Comparison of ENCODE assay signal across 1 cellular context in the genomic region with DNA sequence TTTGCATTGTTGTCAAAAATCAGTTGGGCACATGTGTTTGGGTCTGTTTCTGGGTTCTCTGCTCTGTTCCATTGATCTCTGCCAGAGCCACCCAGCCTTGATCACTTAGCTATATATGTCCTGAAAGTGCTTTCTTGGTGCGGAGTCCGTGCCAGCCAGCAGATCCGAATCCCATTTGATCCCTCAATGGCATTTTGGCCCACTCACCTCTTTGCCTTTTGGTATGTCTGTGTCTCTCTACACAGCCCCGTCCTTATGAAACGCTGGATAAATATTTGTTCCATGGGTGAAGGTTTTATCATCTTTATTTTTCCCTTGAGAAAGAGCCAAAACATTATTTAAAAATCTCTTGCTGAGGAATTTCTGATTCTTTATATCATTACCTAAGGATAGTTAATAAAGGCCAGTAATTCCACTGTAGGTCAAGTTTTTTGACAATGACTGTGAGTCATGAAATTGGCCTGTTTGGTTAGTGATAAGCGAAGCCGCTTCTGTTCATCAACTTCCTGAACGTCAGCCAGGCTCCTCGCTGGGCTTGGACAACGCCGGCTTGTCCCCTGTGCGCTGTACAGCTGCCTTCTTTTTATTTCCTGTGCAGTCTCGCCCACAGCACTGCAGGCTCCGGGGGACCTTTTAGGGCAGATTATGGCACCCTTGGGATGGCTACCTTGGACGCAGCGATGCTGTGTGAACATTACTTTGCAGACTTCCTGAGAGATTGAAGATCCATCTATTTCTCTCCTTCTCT.
TF ChIP-seq lines count a peak whose summit lies in the region.

No MANE protein-coding gene starts in this region.

TF ChIP-seq in HepG2, 621 proteins besides CTCF, POLR2A, EP300 and RAD21 (continued from another document and continues in another):
- TF ChIP-seq ZNF790 (CRISPR knock-in tag; IDR thresholded peaks at IDR 0.05; ENCODE audit: borderline replicate concordance), result no peak
- TF ChIP-seq SALL2 (CRISPR knock-in tag; IDR thresholded peaks at IDR 0.05), result 0 out of 2 replicates have a peak, but pooled peaks have one; percentile 39
- TF ChIP-seq, protein P1, sequence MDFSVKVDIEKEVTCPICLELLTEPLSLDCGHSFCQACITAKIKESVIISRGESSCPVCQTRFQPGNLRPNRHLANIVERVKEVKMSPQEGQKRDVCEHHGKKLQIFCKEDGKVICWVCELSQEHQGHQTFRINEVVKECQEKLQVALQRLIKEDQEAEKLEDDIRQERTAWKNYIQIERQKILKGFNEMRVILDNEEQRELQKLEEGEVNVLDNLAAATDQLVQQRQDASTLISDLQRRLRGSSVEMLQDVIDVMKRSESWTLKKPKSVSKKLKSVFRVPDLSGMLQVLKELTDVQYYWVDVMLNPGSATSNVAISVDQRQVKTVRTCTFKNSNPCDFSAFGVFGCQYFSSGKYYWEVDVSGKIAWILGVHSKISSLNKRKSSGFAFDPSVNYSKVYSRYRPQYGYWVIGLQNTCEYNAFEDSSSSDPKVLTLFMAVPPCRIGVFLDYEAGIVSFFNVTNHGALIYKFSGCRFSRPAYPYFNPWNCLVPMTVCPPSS (IDR thresholded peaks at IDR 0.05), result no peak
- TF ChIP-seq, protein P2, sequence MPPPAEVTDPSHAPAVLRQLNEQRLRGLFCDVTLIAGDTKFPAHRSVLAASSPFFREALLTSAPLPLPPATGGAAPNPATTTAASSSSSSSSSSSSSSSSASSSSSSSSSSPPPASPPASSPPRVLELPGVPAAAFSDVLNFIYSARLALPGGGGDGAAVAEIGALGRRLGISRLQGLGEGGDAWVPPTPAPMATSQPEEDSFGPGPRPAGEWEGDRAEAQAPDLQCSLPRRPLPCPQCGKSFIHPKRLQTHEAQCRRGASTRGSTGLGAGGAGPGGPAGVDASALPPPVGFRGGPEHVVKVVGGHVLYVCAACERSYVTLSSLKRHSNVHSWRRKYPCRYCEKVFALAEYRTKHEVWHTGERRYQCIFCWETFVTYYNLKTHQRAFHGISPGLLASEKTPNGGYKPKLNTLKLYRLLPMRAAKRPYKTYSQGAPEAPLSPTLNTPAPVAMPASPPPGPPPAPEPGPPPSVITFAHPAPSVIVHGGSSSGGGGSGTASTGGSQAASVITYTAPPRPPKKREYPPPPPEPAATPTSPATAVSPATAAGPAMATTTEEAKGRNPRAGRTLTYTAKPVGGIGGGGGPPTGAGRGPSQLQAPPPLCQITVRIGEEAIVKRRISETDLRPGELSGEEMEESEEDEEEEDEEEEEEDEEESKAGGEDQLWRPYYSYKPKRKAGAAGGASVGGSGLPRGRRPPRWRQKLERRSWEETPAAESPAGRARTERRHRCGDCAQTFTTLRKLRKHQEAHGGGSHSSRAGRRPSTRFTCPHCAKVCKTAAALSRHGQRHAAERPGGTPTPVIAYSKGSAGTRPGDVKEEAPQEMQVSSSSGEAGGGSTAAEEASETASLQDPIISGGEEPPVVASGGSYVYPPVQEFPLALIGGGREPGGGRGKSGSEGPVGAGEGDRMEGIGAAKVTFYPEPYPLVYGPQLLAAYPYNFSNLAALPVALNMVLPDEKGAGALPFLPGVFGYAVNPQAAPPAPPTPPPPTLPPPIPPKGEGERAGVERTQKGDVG (CRISPR knock-in tag; IDR thresholded peaks at IDR 0.05; ENCODE audit: borderline replicate concordance), result no peak
- TF ChIP-seq GATA4 (IDR thresholded peaks at IDR 0.05; ENCODE audit: borderline replicate concordance, low read depth), result peak; percentile 70; the same call in 1 of the 2 replicates
- TF ChIP-seq, protein P3, sequence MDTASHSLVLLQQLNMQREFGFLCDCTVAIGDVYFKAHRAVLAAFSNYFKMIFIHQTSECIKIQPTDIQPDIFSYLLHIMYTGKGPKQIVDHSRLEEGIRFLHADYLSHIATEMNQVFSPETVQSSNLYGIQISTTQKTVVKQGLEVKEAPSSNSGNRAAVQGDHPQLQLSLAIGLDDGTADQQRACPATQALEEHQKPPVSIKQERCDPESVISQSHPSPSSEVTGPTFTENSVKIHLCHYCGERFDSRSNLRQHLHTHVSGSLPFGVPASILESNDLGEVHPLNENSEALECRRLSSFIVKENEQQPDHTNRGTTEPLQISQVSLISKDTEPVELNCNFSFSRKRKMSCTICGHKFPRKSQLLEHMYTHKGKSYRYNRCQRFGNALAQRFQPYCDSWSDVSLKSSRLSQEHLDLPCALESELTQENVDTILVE (CRISPR knock-in tag; IDR thresholded peaks at IDR 0.05), result no peak
- TF ChIP-seq ZNF160 (CRISPR knock-in tag; IDR thresholded peaks at IDR 0.05), result no peak
- TF ChIP-seq KAT2B (IDR thresholded peaks at IDR 0.05; ENCODE audit: borderline replicate concordance, low read depth, low read length), result no peak
- TF ChIP-seq ZNF7 (CRISPR knock-in tag; IDR thresholded peaks at IDR 0.05), result no peak
- TF ChIP-seq CCDC6 (CRISPR knock-in tag; IDR thresholded peaks at IDR 0.05), result no peak
- no peak for TF ChIP-seq ZNF773 (CRISPR knock-in tag; IDR thresholded peaks at IDR 0.05; ENCODE audit: borderline replicate concordance)
- TF ChIP-seq HCFC1 (IDR thresholded peaks at IDR 0.05; ENCODE audit: low read depth, low read length), result no peak
- TF ChIP-seq NR1H2 (CRISPR knock-in tag; IDR thresholded peaks at IDR 0.05; ENCODE audit: borderline replicate concordance, low read depth), result no peak
- TF ChIP-seq ZNF256 (CRISPR knock-in tag; conservative IDR thresholded peaks at IDR 0.05), result no peak
- no peak for TF ChIP-seq ZNF883 (CRISPR knock-in tag; IDR thresholded peaks at IDR 0.05; ENCODE audit: not compliant biosample characterization)
- TF ChIP-seq, protein P4, sequence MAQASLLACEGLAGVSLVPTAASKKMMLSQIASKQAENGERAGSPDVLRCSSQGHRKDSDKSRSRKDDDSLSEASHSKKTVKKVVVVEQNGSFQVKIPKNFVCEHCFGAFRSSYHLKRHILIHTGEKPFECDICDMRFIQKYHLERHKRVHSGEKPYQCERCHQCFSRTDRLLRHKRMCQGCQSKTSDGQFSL (CRISPR knock-in tag; IDR thresholded peaks at IDR 0.05), result no peak
- TF ChIP-seq NR2C2 (CRISPR knock-in tag; IDR thresholded peaks at IDR 0.05; ENCODE audit: borderline replicate concordance), result no peak
- TF ChIP-seq TCF7L2 (IDR thresholded peaks at IDR 0.05; ENCODE audit: low read depth, low read length), result no peak
- TF ChIP-seq TSC22D2 (CRISPR knock-in tag; IDR thresholded peaks at IDR 0.05; ENCODE audit: borderline replicate concordance), result peak; percentile 44; the same call in 1 of the 2 replicates
- TF ChIP-seq, protein P5, sequence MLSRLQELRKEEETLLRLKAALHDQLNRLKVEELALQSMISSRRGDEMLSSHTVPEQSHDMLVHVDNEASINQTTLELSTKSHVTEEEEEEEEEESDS (CRISPR knock-in tag; IDR thresholded peaks at IDR 0.05; ENCODE audit: borderline replicate concordance), result no peak
- no peak for TF ChIP-seq SMARCC2 (IDR thresholded peaks at IDR 0.05)
- no peak for TF ChIP-seq NFYC (CRISPR knock-in tag; IDR thresholded peaks at IDR 0.05)
- no peak for TF ChIP-seq IRX3 (CRISPR knock-in tag; IDR thresholded peaks at IDR 0.05; ENCODE audit: borderline replicate concordance, low read depth)
- peak; percentile 23 for TF ChIP-seq ASH2L (IDR thresholded peaks at IDR 0.05; ENCODE audit: insufficient read length, low read depth, low read length)
- TF ChIP-seq MATR3 (CRISPR knock-in tag; IDR thresholded peaks at IDR 0.05), result no peak
- TF ChIP-seq ARNT (IDR thresholded peaks at IDR 0.05), result no peak
- no peak for TF ChIP-seq ZNF143 (CRISPR knock-in tag; IDR thresholded peaks at IDR 0.05)
- no peak for TF ChIP-seq ZFP36L1 (CRISPR knock-in tag; IDR thresholded peaks at IDR 0.05)
- TF ChIP-seq HNRNPL (IDR thresholded peaks at IDR 0.05; ENCODE audit: low read depth, low read length), result no peak
- TF ChIP-seq HOXA7 (CRISPR knock-in tag; IDR thresholded peaks at IDR 0.05), result no peak
- TF ChIP-seq FOXJ3 (CRISPR knock-in tag; IDR thresholded peaks at IDR 0.05; ENCODE audit: borderline replicate concordance), result no peak
- TF ChIP-seq, protein P6, sequence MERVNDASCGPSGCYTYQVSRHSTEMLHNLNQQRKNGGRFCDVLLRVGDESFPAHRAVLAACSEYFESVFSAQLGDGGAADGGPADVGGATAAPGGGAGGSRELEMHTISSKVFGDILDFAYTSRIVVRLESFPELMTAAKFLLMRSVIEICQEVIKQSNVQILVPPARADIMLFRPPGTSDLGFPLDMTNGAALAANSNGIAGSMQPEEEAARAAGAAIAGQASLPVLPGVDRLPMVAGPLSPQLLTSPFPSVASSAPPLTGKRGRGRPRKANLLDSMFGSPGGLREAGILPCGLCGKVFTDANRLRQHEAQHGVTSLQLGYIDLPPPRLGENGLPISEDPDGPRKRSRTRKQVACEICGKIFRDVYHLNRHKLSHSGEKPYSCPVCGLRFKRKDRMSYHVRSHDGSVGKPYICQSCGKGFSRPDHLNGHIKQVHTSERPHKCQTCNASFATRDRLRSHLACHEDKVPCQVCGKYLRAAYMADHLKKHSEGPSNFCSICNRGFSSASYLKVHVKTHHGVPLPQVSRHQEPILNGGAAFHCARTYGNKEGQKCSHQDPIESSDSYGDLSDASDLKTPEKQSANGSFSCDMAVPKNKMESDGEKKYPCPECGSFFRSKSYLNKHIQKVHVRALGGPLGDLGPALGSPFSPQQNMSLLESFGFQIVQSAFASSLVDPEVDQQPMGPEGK (CRISPR knock-in tag; IDR thresholded peaks at IDR 0.05), result no peak
- TF ChIP-seq, protein P7, sequence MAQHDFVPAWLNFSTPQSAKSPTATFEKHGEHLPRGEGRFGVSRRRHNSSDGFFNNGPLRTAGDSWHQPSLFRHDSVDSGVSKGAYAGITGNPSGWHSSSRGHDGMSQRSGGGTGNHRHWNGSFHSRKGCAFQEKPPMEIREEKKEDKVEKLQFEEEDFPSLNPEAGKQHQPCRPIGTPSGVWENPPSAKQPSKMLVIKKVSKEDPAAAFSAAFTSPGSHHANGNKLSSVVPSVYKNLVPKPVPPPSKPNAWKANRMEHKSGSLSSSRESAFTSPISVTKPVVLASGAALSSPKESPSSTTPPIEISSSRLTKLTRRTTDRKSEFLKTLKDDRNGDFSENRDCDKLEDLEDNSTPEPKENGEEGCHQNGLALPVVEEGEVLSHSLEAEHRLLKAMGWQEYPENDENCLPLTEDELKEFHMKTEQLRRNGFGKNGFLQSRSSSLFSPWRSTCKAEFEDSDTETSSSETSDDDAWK (CRISPR knock-in tag; IDR thresholded peaks at IDR 0.05), result no peak
- peak; percentile 32; the same call in 1 of the 2 replicates for TF ChIP-seq TAF1 (CRISPR knock-in tag; IDR thresholded peaks at IDR 0.05)
- TF ChIP-seq MIER3 (CRISPR knock-in tag; IDR thresholded peaks at IDR 0.05; ENCODE audit: borderline replicate concordance), result peak; percentile 28; the same call in 1 of the 2 replicates
- peak; percentile 49; the same call in 1 of the 2 replicates for TF ChIP-seq ZNF788 (CRISPR knock-in tag; IDR thresholded peaks at IDR 0.05; ENCODE audit: borderline replicate concordance)
- TF ChIP-seq ONECUT2 (CRISPR knock-in tag; IDR thresholded peaks at IDR 0.05), result no peak
- TF ChIP-seq, protein P8, sequence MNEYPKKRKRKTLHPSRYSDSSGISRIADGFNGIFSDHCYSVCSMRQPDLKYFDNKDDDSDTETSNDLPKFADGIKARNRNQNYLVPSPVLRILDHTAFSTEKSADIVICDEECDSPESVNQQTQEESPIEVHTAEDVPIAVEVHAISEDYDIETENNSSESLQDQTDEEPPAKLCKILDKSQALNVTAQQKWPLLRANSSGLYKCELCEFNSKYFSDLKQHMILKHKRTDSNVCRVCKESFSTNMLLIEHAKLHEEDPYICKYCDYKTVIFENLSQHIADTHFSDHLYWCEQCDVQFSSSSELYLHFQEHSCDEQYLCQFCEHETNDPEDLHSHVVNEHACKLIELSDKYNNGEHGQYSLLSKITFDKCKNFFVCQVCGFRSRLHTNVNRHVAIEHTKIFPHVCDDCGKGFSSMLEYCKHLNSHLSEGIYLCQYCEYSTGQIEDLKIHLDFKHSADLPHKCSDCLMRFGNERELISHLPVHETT (CRISPR knock-in tag; conservative IDR thresholded peaks at IDR 0.05), result no peak
- TF ChIP-seq RBM22 (optimal IDR thresholded peaks at IDR 0.05; ENCODE audit: low read length), result no peak
- TF ChIP-seq, protein P9, sequence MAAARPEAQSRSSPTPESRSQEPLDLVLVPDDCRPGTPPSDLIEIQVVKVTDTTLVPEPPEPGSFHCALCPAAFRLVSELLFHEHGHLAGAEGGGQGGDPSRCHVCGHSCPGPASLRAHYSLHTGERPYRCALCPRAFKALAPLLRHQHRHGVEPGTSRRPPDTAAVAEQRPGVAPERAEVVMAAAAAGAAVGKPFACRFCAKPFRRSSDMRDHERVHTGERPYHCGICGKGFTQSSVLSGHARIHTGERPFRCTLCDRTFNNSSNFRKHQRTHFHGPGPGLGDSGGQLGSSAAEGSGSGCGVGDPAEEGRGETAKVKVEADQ (CRISPR knock-in tag; IDR thresholded peaks at IDR 0.05; ENCODE audit: borderline replicate concordance), result no peak
- TF ChIP-seq, protein P10, sequence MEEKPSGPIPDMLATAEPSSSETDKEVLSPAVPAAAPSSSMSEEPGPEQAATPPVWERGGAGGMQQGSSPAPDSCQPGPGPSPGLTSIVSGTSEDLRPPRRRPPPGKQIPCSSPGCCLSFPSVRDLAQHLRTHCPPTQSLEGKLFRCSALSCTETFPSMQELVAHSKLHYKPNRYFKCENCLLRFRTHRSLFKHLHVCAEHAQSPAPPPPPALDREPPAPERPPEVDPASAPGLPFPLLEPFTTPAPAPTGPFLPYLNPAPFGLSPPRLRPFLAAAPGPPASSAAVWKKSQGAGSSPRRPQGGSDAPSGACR (CRISPR knock-in tag; IDR thresholded peaks at IDR 0.05), result no peak
- TF ChIP-seq ZNF879 (CRISPR knock-in tag; IDR thresholded peaks at IDR 0.05), result no peak
- peak; percentile 49; the same call in 1 of the 2 replicates for TF ChIP-seq ZMYM3 (CRISPR knock-in tag; IDR thresholded peaks at IDR 0.05)
- no peak for TF ChIP-seq REL (CRISPR knock-in tag; conservative IDR thresholded peaks at IDR 0.05)
- no peak for TF ChIP-seq EHMT2 (IDR thresholded peaks at IDR 0.05; ENCODE audit: borderline replicate concordance, low read depth, low read length)
- no peak for TF ChIP-seq KLF9 (CRISPR knock-in tag; IDR thresholded peaks at IDR 0.05; ENCODE audit: low read depth)
- TF ChIP-seq ZFP41 (CRISPR knock-in tag; IDR thresholded peaks at IDR 0.05; ENCODE audit: borderline replicate concordance), result no peak
- peak; percentile 87 for TF ChIP-seq SAP130 (CRISPR knock-in tag; IDR thresholded peaks at IDR 0.05; ENCODE audit: low read depth)
- TF ChIP-seq, protein P11, sequence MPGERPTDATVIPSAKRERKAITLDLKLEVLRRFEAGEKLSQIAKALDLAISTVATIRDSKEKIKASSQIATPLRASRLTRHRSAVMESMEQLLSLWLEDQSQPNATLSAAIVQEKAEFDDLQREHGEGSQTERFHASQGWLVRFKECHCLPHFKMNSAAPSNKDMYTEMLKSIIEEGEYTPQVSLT (CRISPR knock-in tag; IDR thresholded peaks at IDR 0.05; ENCODE audit: borderline replicate concordance, low read depth), result no peak
- TF ChIP-seq ZBTB20 (CRISPR knock-in tag; IDR thresholded peaks at IDR 0.05; ENCODE audit: borderline replicate concordance, low read depth), result no peak
- no peak for TF ChIP-seq SRY (CRISPR knock-in tag; IDR thresholded peaks at IDR 0.05)
- no peak for TF ChIP-seq ZNF343 (CRISPR knock-in tag; IDR thresholded peaks at IDR 0.05)
- TF ChIP-seq, protein P12, sequence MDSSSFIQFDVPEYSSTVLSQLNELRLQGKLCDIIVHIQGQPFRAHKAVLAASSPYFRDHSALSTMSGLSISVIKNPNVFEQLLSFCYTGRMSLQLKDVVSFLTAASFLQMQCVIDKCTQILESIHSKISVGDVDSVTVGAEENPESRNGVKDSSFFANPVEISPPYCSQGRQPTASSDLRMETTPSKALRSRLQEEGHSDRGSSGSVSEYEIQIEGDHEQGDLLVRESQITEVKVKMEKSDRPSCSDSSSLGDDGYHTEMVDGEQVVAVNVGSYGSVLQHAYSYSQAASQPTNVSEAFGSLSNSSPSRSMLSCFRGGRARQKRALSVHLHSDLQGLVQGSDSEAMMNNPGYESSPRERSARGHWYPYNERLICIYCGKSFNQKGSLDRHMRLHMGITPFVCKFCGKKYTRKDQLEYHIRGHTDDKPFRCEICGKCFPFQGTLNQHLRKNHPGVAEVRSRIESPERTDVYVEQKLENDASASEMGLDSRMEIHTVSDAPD (CRISPR knock-in tag; IDR thresholded peaks at IDR 0.05), result no peak
- TF ChIP-seq ZNF670 (CRISPR knock-in tag; IDR thresholded peaks at IDR 0.05; ENCODE audit: borderline replicate concordance), result no peak
